ENCODE assay signal across 18 cellular contexts in the genomic region with DNA sequence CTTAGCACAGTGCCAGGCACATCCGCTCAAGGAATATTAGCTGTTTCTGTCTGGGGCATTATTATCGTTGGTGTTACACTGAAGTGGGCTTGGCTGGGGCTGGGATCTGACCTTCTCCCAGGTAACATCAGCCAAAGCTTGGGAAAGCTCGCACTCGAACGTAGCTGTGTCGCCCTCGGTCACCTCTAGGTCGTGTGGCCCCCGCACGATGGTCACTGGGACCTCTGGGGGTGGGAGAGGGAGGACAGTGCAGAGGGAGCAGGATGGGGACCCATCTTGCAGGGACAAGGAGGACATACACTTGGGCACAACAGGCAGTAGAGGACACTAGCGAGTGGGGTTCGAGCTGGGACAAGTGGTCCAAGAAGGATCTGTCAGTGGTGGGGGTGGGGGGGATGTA. TPM values are rescaled to one million over a fixed set of nuclear protein-coding genes. Genes with fewer than 3 reads are reported as not detected.
DNase-seq lines count a peak whose midpoint lies in the region; TF ChIP-seq lines count a peak whose summit lies in the region.
"Had no signal": no experiment of that assay in that cellular context is flagged by ENCODE, and none has a peak within 500 bp of the region (broad histone marks: within the 10 kb centered on the region; RNA-seq: fewer than 3 reads in every experiment).

No MANE protein-coding gene starts in this region.

- intact Hi-C loops in activated T-helper 1 cell treated with anti-CD3 and anti-CD28 coated beads, Interleukin-12 subunit alpha, Interleukin-12 subunit beta, Interleukin-2, Interleukin-4 antibody, amounts not matched to agents 30 ng/mL and 10 ng/mL and 1 ng/mL, durations not matched to agents 14 hours and 24 hours and 36 hours (cut with micrococcal nuclease): no loop called here
- intact Hi-C loops in Calu3 (cut with micrococcal nuclease; ENCODE audit: unreplicated experiment): no loop called here

- peaks cover 4% of the 10 kb centered on the region for H4K20me1 ChIP-seq in smooth muscle cell (ENCODE audit: low read depth)

- peaks cover 13 to 17% of the 10 kb centered on the region in 2 experiments for H3K27me3 ChIP-seq in mesenchymal stem cell (ENCODE audit: control insufficient read depth in 1 of 2, insufficient read depth in 1 of 2, low read length in 2 of 2)
- no peaks in the 10 kb centered on the region for H3K27me3 ChIP-seq in smooth muscle cell (ENCODE audit: low read depth)

- WGBS in mesenchymal stem cell: 92% methylated on average over 12 of the region's 12 CpGs
- WGBS in smooth muscle cell (ENCODE audit: low lambda C conversion rate): 87% methylated on average over 12 of the region's 12 CpGs

- H3K27ac ChIP-seq in mesenchymal stem cell (ENCODE audit: low read length, poor library complexity, severe bottlenecking) (no peak overlapping the region), smooth muscle cell (ENCODE audit: low read depth) (no peak overlapping the region)

- H2BK12ac ChIP-seq in mesenchymal stem cell (ENCODE audit: low read length in 2 of 2): no peak overlapping the region

- no peaks in the 10 kb centered on the region for H3K79me1 ChIP-seq in mesenchymal stem cell (replicated peaks; ENCODE audit: low read length, poor library complexity, severe bottlenecking)

- no peak overlapping the region for H2AK5ac ChIP-seq in mesenchymal stem cell (ENCODE audit: low read length, severe bottlenecking)

- H4K91ac ChIP-seq in mesenchymal stem cell (ENCODE audit: low read length): no peak overlapping the region

- H3K36me3 ChIP-seq in mesenchymal stem cell (ENCODE audit: control insufficient read depth in 1 of 2, insufficient read depth in 2 of 2, low read depth in 1 of 2, low read length in 2 of 2): peaks cover 7 to 17% of the 10 kb centered on the region in 2 experiments
- H3K36me3 ChIP-seq in smooth muscle cell (ENCODE audit: low read depth): no peaks in the 10 kb centered on the region

- no peaks in the 10 kb centered on the region for H3F3A ChIP-seq in smooth muscle cell (ENCODE audit: low read depth)

- TF ChIP-seq CTCF in smooth muscle cell (IDR thresholded peaks at IDR 0.05; ENCODE audit: borderline replicate concordance, insufficient read depth, poor library complexity, severe bottlenecking) (no peak), Calu3 (IDR thresholded peaks at IDR 0.05; ENCODE audit: unreplicated experiment) (no peak)

- H2AFZ ChIP-seq in mesenchymal stem cell (ENCODE audit: low read depth, low read length): no peak overlapping the region
- H2AFZ ChIP-seq in smooth muscle cell (ENCODE audit: low read depth): no peak overlapping the region

- no peak overlapping the region for H3K18ac ChIP-seq in mesenchymal stem cell (ENCODE audit: low read depth in 1 of 2, low read length in 2 of 2)

- H3K4me2 ChIP-seq in mesenchymal stem cell (ENCODE audit: low read length, poor library complexity, severe bottlenecking) (no peak overlapping the region), smooth muscle cell (peak overlapping the region; percentile 96)

- peak overlapping the region; percentile 26 for H2BK15ac ChIP-seq in mesenchymal stem cell (ENCODE audit: low read depth, poor library complexity, severe bottlenecking)

- CTCF ChIA-PET in Calu3 (lab: Charles Lee): no interaction called here

- H3K9ac ChIP-seq in mesenchymal stem cell (ENCODE audit: low read length) (peak overlapping the region; percentile 55), smooth muscle cell (ENCODE audit: low read depth) (no peak overlapping the region)

- H3K4me3 Mint-ChIP-seq in activated naive CD4-positive, alpha-beta T cell treated with anti-CD3 and anti-CD28 coated beads, Interleukin-2, amount 50 U/mL, for 24 hours: peak overlapping the region; percentile 42
- peak overlapping the region; percentile 61 for H3K4me3 Mint-ChIP-seq in activated T-helper 1 cell treated with anti-CD3 and anti-CD28 coated beads, Interleukin-12 subunit alpha, Interleukin-12 subunit beta, Interleukin-2, Interleukin-4 antibody, amounts not matched to agents 30 ng/mL and 10 ng/mL and 1 ng/mL, durations not matched to agents 14 hours and 24 hours and 36 hours
- no peak overlapping the region for H3K4me3 Mint-ChIP-seq in Calu3 (ENCODE audit: low read depth, unreplicated experiment)

- no peak overlapping the region for H3K27ac Mint-ChIP-seq in activated naive CD4-positive, alpha-beta T cell treated with anti-CD3 and anti-CD28 coated beads, Interleukin-2, amount 50 U/mL, for 24 hours
- no peak overlapping the region for H3K27ac Mint-ChIP-seq in activated T-helper 1 cell treated with anti-CD3 and anti-CD28 coated beads, Interleukin-12 subunit alpha, Interleukin-12 subunit beta, Interleukin-2, Interleukin-4 antibody, amounts not matched to agents 30 ng/mL and 10 ng/mL and 1 ng/mL, durations not matched to agents 14 hours and 24 hours and 36 hours
- H3K27ac Mint-ChIP-seq in Calu3 (ENCODE audit: unreplicated experiment): no peak overlapping the region

- no TSS peak for BruUV-seq in Calu3 (replicated peaks; lab: Mats Ljungman, UMichigan)

- H2BK5ac ChIP-seq in mesenchymal stem cell (ENCODE audit: low read depth, low read length, poor library complexity, severe bottlenecking): no peak overlapping the region

- no peak overlapping the region for H4K8ac ChIP-seq in mesenchymal stem cell (ENCODE audit: low read length)

- H3K14ac ChIP-seq in mesenchymal stem cell (ENCODE audit: low read length in 2 of 2): no peak overlapping the region

- H3K9me3 ChIP-seq in mesenchymal stem cell (ENCODE audit: control insufficient read depth, low read length) (no peaks in the 10 kb centered on the region), smooth muscle cell (replicated peaks; ENCODE audit: low read depth) (no peaks in the 10 kb centered on the region)
- H3K9me3 ChIP-seq: esophagus muscularis mucosa, heart left ventricle had no signal

- no peaks in the 10 kb centered on the region for H3K9me3 Mint-ChIP-seq in activated naive CD4-positive, alpha-beta T cell treated with anti-CD3 and anti-CD28 coated beads, Interleukin-2, amount 50 U/mL, for 24 hours
- no peaks in the 10 kb centered on the region for H3K9me3 Mint-ChIP-seq in activated T-helper 1 cell treated with anti-CD3 and anti-CD28 coated beads, Interleukin-12 subunit alpha, Interleukin-12 subunit beta, Interleukin-2, Interleukin-4 antibody, amounts not matched to agents 30 ng/mL and 10 ng/mL and 1 ng/mL, durations not matched to agents 14 hours and 24 hours and 36 hours
- no peaks in the 10 kb centered on the region for H3K9me3 Mint-ChIP-seq in Calu3 (ENCODE audit: low read depth, unreplicated experiment)

- peaks cover 24% of the 10 kb centered on the region for H3K27me3 Mint-ChIP-seq in activated naive CD4-positive, alpha-beta T cell treated with anti-CD3 and anti-CD28 coated beads, Interleukin-2, amount 50 U/mL, for 24 hours
- peaks cover 25% of the 10 kb centered on the region for H3K27me3 Mint-ChIP-seq in activated T-helper 1 cell treated with anti-CD3 and anti-CD28 coated beads, Interleukin-12 subunit alpha, Interleukin-12 subunit beta, Interleukin-2, Interleukin-4 antibody, amounts not matched to agents 30 ng/mL and 10 ng/mL and 1 ng/mL, durations not matched to agents 14 hours and 24 hours and 36 hours (ENCODE audit: insufficient read depth)
- H3K27me3 Mint-ChIP-seq in Calu3 (ENCODE audit: unreplicated experiment): no peaks in the 10 kb centered on the region

- H3K36me3 Mint-ChIP-seq in activated naive CD4-positive, alpha-beta T cell treated with anti-CD3 and anti-CD28 coated beads, Interleukin-2, amount 50 U/mL, for 24 hours: no peaks in the 10 kb centered on the region
- no peaks in the 10 kb centered on the region for H3K36me3 Mint-ChIP-seq in activated T-helper 1 cell treated with anti-CD3 and anti-CD28 coated beads, Interleukin-12 subunit alpha, Interleukin-12 subunit beta, Interleukin-2, Interleukin-4 antibody, amounts not matched to agents 30 ng/mL and 10 ng/mL and 1 ng/mL, durations not matched to agents 14 hours and 24 hours and 36 hours (ENCODE audit: low read depth)
- peaks cover 27% of the 10 kb centered on the region for H3K36me3 Mint-ChIP-seq in Calu3 (ENCODE audit: insufficient read depth, unreplicated experiment)

- H3K4me1 Mint-ChIP-seq in activated naive CD4-positive, alpha-beta T cell treated with anti-CD3 and anti-CD28 coated beads, Interleukin-2, amount 50 U/mL, for 24 hours: no peaks in the 10 kb centered on the region
- no peaks in the 10 kb centered on the region for H3K4me1 Mint-ChIP-seq in activated T-helper 1 cell treated with anti-CD3 and anti-CD28 coated beads, Interleukin-12 subunit alpha, Interleukin-12 subunit beta, Interleukin-2, Interleukin-4 antibody, amounts not matched to agents 30 ng/mL and 10 ng/mL and 1 ng/mL, durations not matched to agents 14 hours and 24 hours and 36 hours (ENCODE audit: low read depth)
- no peaks in the 10 kb centered on the region for H3K4me1 Mint-ChIP-seq in Calu3 (ENCODE audit: low read depth, unreplicated experiment)

- H3K4me1 ChIP-seq in mesenchymal stem cell (ENCODE audit: control insufficient read depth, insufficient read depth, low read depth, low read length) (peaks cover 21% of the 10 kb centered on the region), smooth muscle cell (ENCODE audit: low read depth) (peaks cover 4% of the 10 kb centered on the region)

- no peaks in the 10 kb centered on the region for H3K79me2 ChIP-seq in smooth muscle cell (ENCODE audit: low read depth)

- peak overlapping the region in 1 of 2 experiments; percentile 80 for H3K4me3 ChIP-seq in mesenchymal stem cell (ENCODE audit: insufficient read depth in 1 of 2, low read depth in 1 of 2, low read length in 2 of 2)
- H3K4me3 ChIP-seq in smooth muscle cell: no peak overlapping the region

- no peak overlapping the region for H2BK120ac ChIP-seq in mesenchymal stem cell (ENCODE audit: low read depth, low read length)

- no peak for DNase-seq in activated naive CD4-positive, alpha-beta T cell (lab: John Stamatoyannopoulos, UW)
- DNase-seq in activated T-helper 1 cell treated with anti-CD3 and anti-CD28 coated beads, Interleukin-12 subunit alpha, Interleukin-12 subunit beta, Interleukin-2, Interleukin-4 antibody, amounts not matched to agents 30 ng/mL and 10 ng/mL and 1 ng/mL, durations not matched to agents 14 hours and 24 hours and 36 hours (ENCODE audit: low spot score): no peak
- DNase-seq in mesenchymal stem cell (no peak), smooth muscle cell (lab: John Stamatoyannopoulos, UW; ENCODE audit: unreplicated experiment) (no peak), amygdala (lab: John Stamatoyannopoulos, UW) (no peak), Calu3 (no peak), SIG-M5 (lab: John Stamatoyannopoulos, UW) (no peak)
- DNase-seq: cortex of kidney, DMS 273 treated with DMSO at 0.1 percent for 48 hours, GOT3, KBM-7, left colon, NCI-H1105, SHP77 treated with DMSO at 0.1 percent for 48 hours had no signal

- no peak overlapping the region for H3K4ac ChIP-seq in mesenchymal stem cell (ENCODE audit: low read depth in 1 of 2, low read length in 2 of 2)

- no peak overlapping the region for H3K23ac ChIP-seq in mesenchymal stem cell (ENCODE audit: low read length in 2 of 2)

RNA-seq across cellular contexts. Expression of gene TMEM198, which starts 9.6 kb away (rescaled TPM):
- 2.9 and 3.3 TPM in 2 replicates for total RNA-seq in activated T-helper 1 cell treated with anti-CD3 and anti-CD28 coated beads, Interleukin-12 subunit alpha, Interleukin-12 subunit beta, Interleukin-2, Interleukin-4 antibody, amounts not matched to agents 30 ng/mL and 10 ng/mL and 1 ng/mL, durations not matched to agents 14 hours and 24 hours and 36 hours
- 1.5 TPM for polyA plus RNA-seq in mesenchymal stem cell (2013, experiment 1 of 2)
- 1.3 TPM for polyA plus RNA-seq in mesenchymal stem cell (2013, experiment 2 of 2)
- 3.3 and 6.9 TPM in 2 replicates for total RNA-seq in smooth muscle cell
- 3.3 and 8.5 TPM in 2 replicates for polyA plus RNA-seq in smooth muscle cell
- 5.2 and 5.9 TPM in 2 replicates for total RNA-seq in Calu3 (2022)

RNA-seq across cellular contexts. Expression of gene CHPF, which starts 9.9 kb away (rescaled TPM):
- 41.3 and 43.4 TPM in 2 replicates for total RNA-seq in activated T-helper 1 cell treated with anti-CD3 and anti-CD28 coated beads, Interleukin-12 subunit alpha, Interleukin-12 subunit beta, Interleukin-2, Interleukin-4 antibody, amounts not matched to agents 30 ng/mL and 10 ng/mL and 1 ng/mL, durations not matched to agents 14 hours and 24 hours and 36 hours
- 134 TPM for polyA plus RNA-seq in mesenchymal stem cell (2013, experiment 1 of 2)
- polyA plus RNA-seq in mesenchymal stem cell (2013, experiment 2 of 2): 133 TPM
- 141 and 156 TPM in 2 replicates for total RNA-seq in smooth muscle cell
- polyA plus RNA-seq in smooth muscle cell: 319 and 344 TPM in 2 replicates
- total RNA-seq in Calu3 (2022): 139 and 141 TPM in 2 replicates

RNA-seq across cellular contexts. Expression of gene OBSL1, which starts 17.9 kb away (rescaled TPM):
- total RNA-seq in activated T-helper 1 cell treated with anti-CD3 and anti-CD28 coated beads, Interleukin-12 subunit alpha, Interleukin-12 subunit beta, Interleukin-2, Interleukin-4 antibody, amounts not matched to agents 30 ng/mL and 10 ng/mL and 1 ng/mL, durations not matched to agents 14 hours and 24 hours and 36 hours: 0.21 and 0.24 TPM in 2 replicates
- 19.4 TPM for polyA plus RNA-seq in mesenchymal stem cell (2013, experiment 1 of 2)
- 20.0 TPM for polyA plus RNA-seq in mesenchymal stem cell (2013, experiment 2 of 2)
- total RNA-seq in smooth muscle cell: 47.1 and 71.9 TPM in 2 replicates
- polyA plus RNA-seq in smooth muscle cell: 51.1 and 67.9 TPM in 2 replicates
- total RNA-seq in Calu3 (2022): 65.9 and 76.5 TPM in 2 replicates

RNA-seq across cellular contexts. Expression of gene INHA, which starts 18.6 kb away (rescaled TPM):
- total RNA-seq in activated T-helper 1 cell treated with anti-CD3 and anti-CD28 coated beads, Interleukin-12 subunit alpha, Interleukin-12 subunit beta, Interleukin-2, Interleukin-4 antibody, amounts not matched to agents 30 ng/mL and 10 ng/mL and 1 ng/mL, durations not matched to agents 14 hours and 24 hours and 36 hours: not detected in 2 replicates
- 0.30 TPM for polyA plus RNA-seq in mesenchymal stem cell (2013, experiment 1 of 2)
- polyA plus RNA-seq in mesenchymal stem cell (2013, experiment 2 of 2): 0.18 TPM
- 2.4 and 4.0 TPM in 2 replicates for total RNA-seq in smooth muscle cell
- polyA plus RNA-seq in smooth muscle cell: 4.3 and 16.7 TPM in 2 replicates
- 0.80 and 0.83 TPM in 2 replicates for total RNA-seq in Calu3 (2022)
- total RNA-seq: left colon had no signal

RNA-seq across cellular contexts. Expression of gene ASIC4, which starts 39.2 kb away (rescaled TPM):
- 0.08 TPM in 1 of 2 replicates, not detected in the other for total RNA-seq in activated T-helper 1 cell treated with anti-CD3 and anti-CD28 coated beads, Interleukin-12 subunit alpha, Interleukin-12 subunit beta, Interleukin-2, Interleukin-4 antibody, amounts not matched to agents 30 ng/mL and 10 ng/mL and 1 ng/mL, durations not matched to agents 14 hours and 24 hours and 36 hours
- not detected for polyA plus RNA-seq in mesenchymal stem cell (2013, experiment 1 of 2)
- polyA plus RNA-seq in mesenchymal stem cell (2013, experiment 2 of 2): not detected
- total RNA-seq in smooth muscle cell: 0.49 TPM in 1 of 2 replicates, not detected in the other
- 0.32 and 1.7 TPM in 2 replicates for polyA plus RNA-seq in smooth muscle cell
- 0.17 TPM in 1 of 2 replicates, not detected in the other for total RNA-seq in Calu3 (2022)
- total RNA-seq: esophagus muscularis mucosa, left colon, subcutaneous adipose tissue had no signal

Comparison
In these comparisons a context has a peak if more than half of its experiments do, and no peak if none do; other contexts are left out.
1. RNA of gene OBSL1, which starts 17.9 kb away (total RNA-seq): 65.9 to 76.5 TPM in Calu3 and 47.1 to 71.9 TPM in smooth muscle cell; 0.21 to 0.24 TPM in activated T-helper 1 cell treated with anti-CD3 and anti-CD28 coated beads, Interleukin-12 subunit alpha, Interleukin-12 subunit beta, Interleukin-2, Interleukin-4 antibody, amounts not matched to agents 30 ng/mL and 10 ng/mL and 1 ng/mL, durations not matched to agents 14 hours and 24 hours and 36 hours; every median in the first group is over 10 times any median in the second.